ENCODE assay signal across 8 cellular contexts in the genomic region with DNA sequence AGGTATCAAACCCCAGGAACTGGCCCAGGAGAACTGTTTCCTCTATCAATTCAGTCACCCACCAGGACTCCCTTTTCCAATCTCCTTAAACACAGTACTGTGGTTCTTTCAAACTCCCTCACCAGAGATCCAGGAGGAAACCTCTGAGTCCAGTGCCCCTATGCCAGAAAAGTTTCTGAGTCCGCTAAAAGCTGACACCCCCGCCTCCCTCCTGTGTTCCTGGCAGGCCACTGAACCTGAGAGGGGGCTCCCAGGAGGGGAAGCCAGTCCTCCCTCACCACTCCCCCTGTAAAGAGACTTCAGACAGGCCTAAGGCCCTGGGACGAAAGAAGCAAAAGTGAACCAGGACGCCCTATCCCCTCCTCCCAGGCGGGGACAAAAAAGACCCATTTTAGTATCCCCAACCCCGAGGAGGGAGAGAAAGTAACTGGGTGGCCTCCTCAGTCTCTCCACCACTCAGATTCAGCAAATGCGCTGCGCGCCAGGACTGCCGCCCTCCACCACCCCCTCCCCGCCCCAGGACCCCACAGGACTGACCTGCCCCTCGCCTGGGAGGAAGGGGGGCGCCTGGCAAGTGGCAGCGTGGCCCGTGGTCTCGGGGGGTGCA. TPM values are rescaled to one million over a fixed set of nuclear protein-coding genes. Genes with fewer than 3 reads are reported as not detected.
DNase-seq lines count a peak whose midpoint lies in the region; ATAC-seq and TF ChIP-seq lines count a peak whose summit lies in the region.

No MANE protein-coding gene starts in this region.

- no peaks in the 10 kb centered on the region for H3K9me3 Mint-ChIP-seq in stimulated activated naive CD8-positive, alpha-beta T cell treated with anti-CD3 and anti-CD28 coated beads, Interleukin-15, amount 100 ng/mL, for 72 hours

- peak overlapping the region; percentile 79 to 98 (median 88) for H3K4me3 ChIP-seq in BLaER1 treated with 17β-estradiol and CSF1 and Interleukin-3, amounts not matched to agents 10 nM and 100 nM
- peak overlapping the region; percentile 85 for H3K4me3 ChIP-seq in coronary artery
- peak overlapping the region; percentile 71 to 91 (median 79) for H3K4me3 ChIP-seq in right lobe of liver

- WGBS in right lobe of liver (ENCODE audit: insufficient coverage, low coverage, low lambda C conversion rate, missing lambda C conversion rate): 24% methylated on average over 2 of the region's 16 CpGs

- DNase-seq in RPMI7951 (ENCODE audit: low read depth) (peak; percentile 9), coronary artery (ENCODE audit: low spot score) (no peak), right lobe of liver (no peak), NOMO-1 treated with DMSO at 0.1 percent for 48 hours (lab: John Stamatoyannopoulos, UW; ENCODE audit: unreplicated experiment) (no peak)
- peak; percentile 24 to 33 for DNase-seq in stimulated activated naive CD8-positive, alpha-beta T cell treated with anti-CD3 and anti-CD28 coated beads, Interleukin-15, amount 100 ng/mL, for 72 hours

- H3K27me3 ChIP-seq in BLaER1 treated with 17β-estradiol and CSF1 and Interleukin-3, amounts not matched to agents 10 nM and 100 nM: no peaks in the 10 kb centered on the region
- H3K27me3 ChIP-seq in right lobe of liver: no peaks in the 10 kb centered on the region

- peaks cover 0 to 49% (median 34%) of the 10 kb centered on the region in 11 experiments; a peak in 17 of 22 replicates for H4K20me1 ChIP-seq in BLaER1 treated with 17β-estradiol and CSF1 and Interleukin-3, amounts not matched to agents 10 nM and 100 nM

- H3K27ac ChIP-seq in BLaER1 treated with 17β-estradiol and CSF1 and Interleukin-3, amounts not matched to agents 10 nM and 100 nM: peak overlapping the region; percentile 64 to 89 (median 81); a peak in 21 of 22 replicates
- H3K27ac ChIP-seq in coronary artery (peak overlapping the region; percentile 83 to 92), right lobe of liver (peak overlapping the region; percentile 54 to 79 (median 63))

- peak overlapping the region; percentile 82 to 99 (median 93) for H3K4me2 ChIP-seq in BLaER1 treated with 17β-estradiol and CSF1 and Interleukin-3, amounts not matched to agents 10 nM and 100 nM

- TF ChIP-seq CTCF in coronary artery (IDR thresholded peaks at IDR 0.05) (no peak), right lobe of liver (IDR thresholded peaks at IDR 0.05) (no peak)

- peak; percentile 7 for ATAC-seq in GM21576 (IDR thresholded peaks at IDR 0.05; ENCODE audit: unreplicated experiment)
- ATAC-seq in right lobe of liver: peak in 2 of 4 donors; percentile 1 to 5
- ATAC-seq in stimulated activated naive CD8-positive, alpha-beta T cell treated with anti-CD3 and anti-CD28 coated beads, Interleukin-15, amount 100 ng/mL, for 72 hours: peak; percentile 52
- no peak for ATAC-seq in GM18505 (IDR thresholded peaks at IDR 0.05; ENCODE audit: unreplicated experiment)

- peaks cover 7 to 35% (median 28%) of the 10 kb centered on the region in 11 experiments; a peak in 21 of 22 replicates for H3K36me3 ChIP-seq in BLaER1 treated with 17β-estradiol and CSF1 and Interleukin-3, amounts not matched to agents 10 nM and 100 nM
- H3K36me3 ChIP-seq in right lobe of liver: no peaks in the 10 kb centered on the region

- TF ChIP-seq POLR2A in right lobe of liver (IDR thresholded peaks at IDR 0.05) (no peak), GM18505 (IDR thresholded peaks at IDR 0.05; ENCODE audit: borderline replicate concordance, extremely low read depth, insufficient read depth, insufficient read length) (no peak)

- H3K4me1 ChIP-seq in BLaER1 treated with 17β-estradiol and CSF1 and Interleukin-3, amounts not matched to agents 10 nM and 100 nM: peaks cover 57 to 86% (median 79%) of the 10 kb centered on the region in 10 experiments
- H3K4me1 ChIP-seq in right lobe of liver: peaks cover 0 to 5% (median 0%) of the 10 kb centered on the region in 4 donors

- no peaks in the 10 kb centered on the region for H3K27me3 Mint-ChIP-seq in stimulated activated naive CD8-positive, alpha-beta T cell treated with anti-CD3 and anti-CD28 coated beads, Interleukin-15, amount 100 ng/mL, for 72 hours

- H3K4me3 Mint-ChIP-seq in stimulated activated naive CD8-positive, alpha-beta T cell treated with anti-CD3 and anti-CD28 coated beads, Interleukin-15, amount 100 ng/mL, for 72 hours: peak overlapping the region; percentile 91 to 98

- H3K9me3 ChIP-seq in BLaER1 treated with 17β-estradiol and CSF1 and Interleukin-3, amounts not matched to agents 10 nM and 100 nM (replicated peaks in 1 of 11): no peaks in the 10 kb centered on the region
- no peaks in the 10 kb centered on the region for H3K9me3 ChIP-seq in right lobe of liver

- intact Hi-C loops in right lobe of liver (cut with DNase I): no loop called here

- peak overlapping the region; percentile 80 to 90 (median 87) for H3K9ac ChIP-seq in BLaER1 treated with 17β-estradiol and CSF1 and Interleukin-3, amounts not matched to agents 10 nM and 100 nM

- H3K27ac Mint-ChIP-seq in stimulated activated naive CD8-positive, alpha-beta T cell treated with anti-CD3 and anti-CD28 coated beads, Interleukin-15, amount 100 ng/mL, for 72 hours: peak overlapping the region; percentile 83 to 90

- H3K4me1 Mint-ChIP-seq in stimulated activated naive CD8-positive, alpha-beta T cell treated with anti-CD3 and anti-CD28 coated beads, Interleukin-15, amount 100 ng/mL, for 72 hours: peaks cover 69% of the 10 kb centered on the region

RNA-seq across cellular contexts. Expression of a gene that starts 0.6 kb away (rescaled TPM):
- total RNA-seq in RPMI7951 (2014; rRNA removed; shearing (Covaris generic)): 7.8 and 10.2 TPM in 2 replicates
- total RNA-seq in right lobe of liver: 1 to 10 TPM; 3.4 to 6.4 (median 4.6) TPM

RNA-seq across cellular contexts. Expression of a gene that starts 37.1 kb away (rescaled TPM):
- total RNA-seq in RPMI7951 (2014; rRNA removed; shearing (Covaris generic)): 14.6 and 15.1 TPM in 2 replicates
- 10 to 100 TPM; 16.4 to 26.8 (median 21.2) TPM for total RNA-seq in right lobe of liver

RNA-seq across cellular contexts. Expression of a gene that starts 37.6 kb away (rescaled TPM):
- not detected in 2 replicates for total RNA-seq in RPMI7951 (2014; rRNA removed; shearing (Covaris generic))
- under 1 TPM in 4 of 6 experiments, not detected in 2; 0.12 to 0.42 (median 0.15) TPM for total RNA-seq in right lobe of liver

Comparison
In these comparisons a context has a peak if more than half of its experiments do, and no peak if none do; other contexts are left out.
1. DNase-seq: peak in RPMI7951 (single experiment) and stimulated activated naive CD8-positive, alpha-beta T cell treated with anti-CD3 and anti-CD28 coated beads, Interleukin-15, amount 100 ng/mL, for 72 hours (2 of 2); none in coronary artery (single experiment), right lobe of liver (0 of 3) and NOMO-1 treated with DMSO at 0.1 percent for 48 hours (single experiment).
2. Peak in every context shown above with its lines, with median percentiles within 50 percentile points of each other: H3K27ac ChIP-seq and H3K4me3 ChIP-seq.